In the genomic region with DNA sequence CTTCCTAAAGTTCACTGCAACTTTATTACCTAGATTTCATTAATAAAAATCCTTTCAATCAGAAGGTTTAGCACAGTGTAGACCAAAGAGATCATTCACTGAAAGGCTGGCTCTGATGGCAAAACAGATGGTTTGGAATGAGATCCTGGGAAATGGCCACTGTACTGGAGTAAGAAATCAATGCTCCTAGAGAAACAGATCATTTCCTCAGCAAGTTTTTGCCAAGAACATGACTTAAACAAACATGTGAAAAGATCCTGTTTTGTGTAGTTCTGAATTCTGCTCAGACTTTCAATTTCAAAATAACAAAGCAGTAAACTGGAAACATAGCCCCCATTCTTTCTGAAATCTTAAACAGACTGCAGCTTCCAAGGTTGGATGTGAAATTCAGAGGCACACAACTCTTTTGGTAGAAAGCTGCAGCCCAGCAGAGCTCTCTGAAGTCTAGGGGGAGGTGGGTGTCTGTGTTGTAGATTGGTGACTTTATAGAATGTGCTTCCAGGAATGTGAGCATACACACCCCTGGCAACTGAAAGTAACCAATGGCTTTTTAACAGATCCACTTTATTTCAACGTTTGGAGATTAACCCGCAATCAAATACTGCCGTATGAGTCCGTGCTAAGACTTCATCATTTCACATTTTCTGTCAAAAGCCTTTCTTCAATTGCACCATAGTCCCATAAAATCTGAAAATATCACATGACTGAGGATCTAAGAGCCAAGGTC, we compare ENCODE assay signal across 12 cellular contexts.
A peak's percentile ranks its signal among the peaks of the same experiment; 100 is the strongest.
DNase-seq lines count a peak whose midpoint lies in the region; ATAC-seq lines count a peak whose summit lies in the region.
"Had no signal": no experiment of that assay in that cellular context is flagged by ENCODE, and none has a peak within 500 bp of the region (broad histone marks: within the 10 kb centered on the region; RNA-seq: fewer than 3 reads in every experiment).

No MANE protein-coding gene starts in this region.

- DNase-seq in ELR (ENCODE audit: low read depth) (peak; percentile 46), T-helper 17 cell (no peak), fibroblast of peridontal ligament (ENCODE audit: extremely low read depth) (peak; percentile 73)
- no peak for DNase-seq in stimulated activated CD4-positive, alpha-beta T cell treated with anti-CD3 and anti-CD28 coated beads, Interleukin-4, amount 100 ng/mL, for 1 hour
- DNase-seq: activated CD4-positive, alpha-beta T cell treated with anti-CD3 and anti-CD28 coated beads, Interleukin-2, amount 50 U/mL, for 4 hours; activated naive CD4-positive, alpha-beta T cell treated with anti-CD3 and anti-CD28 coated beads, Interleukin-2, amount 10 ng/mL, durations not matched to agents 7 days and 5 days; MG63; NCI-H2171 had no signal

- H3K27me3 ChIP-seq in skeletal muscle satellite cell (ENCODE audit: control insufficient read depth, insufficient read depth, low read length), result no peaks in the 10 kb centered on the region
- H3K27me3 ChIP-seq: MG63 had no signal

- H3K27ac Mint-ChIP-seq in T-helper 17 cell, result peak overlapping the region; percentile 34
- H3K27ac Mint-ChIP-seq: activated naive CD4-positive, alpha-beta T cell treated with anti-CD3 and anti-CD28 coated beads, Interleukin-2, amount 10 ng/mL, durations not matched to agents 7 days and 5 days had no signal

- H3K4me1 Mint-ChIP-seq in T-helper 17 cell, result peaks cover 35% of the 10 kb centered on the region

- ATAC-seq in T-helper 17 cell (no peak), HG02885 (IDR thresholded peaks at IDR 0.05; ENCODE audit: poor library complexity, unreplicated experiment) (no peak), GM19455 (IDR thresholded peaks at IDR 0.05; ENCODE audit: unreplicated experiment) (no peak), HG03469 (IDR thresholded peaks at IDR 0.05; ENCODE audit: unreplicated experiment) (no peak)

- peaks cover 5% of the 10 kb centered on the region for H3K36me3 Mint-ChIP-seq in T-helper 17 cell (ENCODE audit: low read depth)

- H3K9me3 ChIP-seq in T-helper 17 cell (ENCODE audit: control insufficient read depth, low read length, poor library complexity, severe bottlenecking), result no peaks in the 10 kb centered on the region
- no peaks in the 10 kb centered on the region for H3K9me3 ChIP-seq in skeletal muscle satellite cell (replicated peaks; ENCODE audit: low read length)
- H3K9me3 ChIP-seq: MG63 had no signal

- peaks cover 32% of the 10 kb centered on the region for H3K4me1 ChIP-seq in skeletal muscle satellite cell (ENCODE audit: control insufficient read depth, insufficient read depth, low read length)

- no peak overlapping the region for H3K4me3 ChIP-seq in skeletal muscle satellite cell (ENCODE audit: low read length)
- H3K4me3 ChIP-seq: MG63 had no signal

- no peaks in the 10 kb centered on the region for H3K36me3 ChIP-seq in skeletal muscle satellite cell (ENCODE audit: insufficient read depth, low read length)
- H3K36me3 ChIP-seq: MG63 had no signal

- H3K27me3 Mint-ChIP-seq in T-helper 17 cell, result no peaks in the 10 kb centered on the region
- H3K27me3 Mint-ChIP-seq: activated naive CD4-positive, alpha-beta T cell treated with anti-CD3 and anti-CD28 coated beads, Interleukin-2, amount 10 ng/mL, durations not matched to agents 7 days and 5 days had no signal

- peak overlapping the region; percentile 39 for H3K4me2 ChIP-seq in skeletal muscle satellite cell (ENCODE audit: low read length)

- H3K4me3 Mint-ChIP-seq in T-helper 17 cell, result no peak overlapping the region
- H3K4me3 Mint-ChIP-seq: activated naive CD4-positive, alpha-beta T cell treated with anti-CD3 and anti-CD28 coated beads, Interleukin-2, amount 10 ng/mL, durations not matched to agents 7 days and 5 days had no signal

- no peak overlapping the region for H3K9ac ChIP-seq in skeletal muscle satellite cell (ENCODE audit: low read depth, low read length)

Comparison
In these comparisons a context has a peak if more than half of its experiments do, and no peak if none do; other contexts are left out.
1. DNase-seq: peak in ELR (single experiment) and fibroblast of peridontal ligament (single experiment); none in T-helper 17 cell (0 of 3) and stimulated activated CD4-positive, alpha-beta T cell treated with anti-CD3 and anti-CD28 coated beads, Interleukin-4, amount 100 ng/mL, for 1 hour (single experiment).